24 cellular contexts compared by ENCODE assay signal in the genomic region with DNA sequence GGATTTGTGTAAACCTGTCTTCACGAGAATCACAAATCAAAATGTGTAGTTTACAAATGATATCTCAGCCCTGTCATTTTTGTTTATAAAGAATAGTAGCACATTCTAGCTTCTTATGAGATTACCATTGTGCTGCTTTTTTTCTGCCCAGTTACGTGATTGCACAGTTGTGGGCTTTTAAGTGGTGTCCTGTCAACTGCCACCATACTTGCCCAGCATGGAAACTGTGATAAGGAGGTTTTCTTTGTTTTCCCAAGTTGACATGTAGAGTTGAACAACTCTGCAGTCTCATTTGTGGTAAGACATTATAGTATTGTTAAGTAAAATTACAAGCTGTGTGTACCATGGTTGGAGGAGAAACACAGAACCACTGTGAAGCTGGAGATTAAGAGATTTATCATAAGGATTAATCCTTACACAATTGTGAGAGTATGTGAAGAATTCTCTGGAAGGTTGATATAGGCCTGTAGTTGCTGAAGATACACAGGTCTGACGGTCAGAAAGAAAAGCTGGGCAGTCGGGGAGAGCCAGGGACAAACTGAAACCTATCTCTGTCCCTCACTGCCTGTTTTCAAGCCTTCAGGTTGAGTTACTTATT. TPM values are rescaled to one million over a fixed set of nuclear protein-coding genes. Genes with fewer than 3 reads are reported as not detected.
DNase-seq lines count a peak whose midpoint lies in the region; ATAC-seq and TF ChIP-seq lines count a peak whose summit lies in the region.
"Had no signal": no experiment of that assay in that cellular context is flagged by ENCODE, and none has a peak within 500 bp of the region (broad histone marks: within the 10 kb centered on the region; RNA-seq: fewer than 3 reads in every experiment).

No MANE protein-coding gene starts in this region.

- H3K27ac Mint-ChIP-seq in activated naive CD4-positive, alpha-beta T cell treated with anti-CD3 and anti-CD28 coated beads, Interleukin-2, amount 50 U/mL, for 24 hours = peak overlapping the region; percentile 80
- H3K27ac Mint-ChIP-seq in activated naive CD8-positive, alpha-beta T cell = no peak overlapping the region
- H3K27ac Mint-ChIP-seq: nephron, progenitor cell of endocrine pancreas had no signal

- DNase-seq in activated naive CD4-positive, alpha-beta T cell treated with anti-CD3 and anti-CD28 coated beads, Interleukin-2, amount 50 U/mL, for 16 hours = no peak
- DNase-seq in HCT116 (ENCODE audit: low read depth, low spot score) (no peak), retinal pigment epithelial cell (ENCODE audit: low read depth) (peak; percentile 61), left lobe of liver (ENCODE audit: low spot score) (no peak), KBM-7 (no peak), GM13976 (ENCODE audit: low spot score) (no peak)
- DNase-seq: activated CD8-positive, alpha-beta memory T cell treated with anti-CD3 and anti-CD28 coated beads, Interleukin-2, amount 50 U/mL, for 48 hours; activated naive CD4-positive, alpha-beta T cell treated with Interleukin-2 at 50 U/mL for 16 hours; DMS79 treated with DMSO at 0.1 percent for 48 hours; NCI-H1417; NCI-H510A; stimulated activated CD4-positive, alpha-beta T cell treated with anti-CD3 and anti-CD28 coated beads, Interleukin-2, amount 100 ng/mL, for 24 hours; stimulated activated naive CD4-positive, alpha-beta T cell had no signal

- CTCF ChIA-PET in HCT116 (lab: Charles Lee) = no interaction called here

- intact Hi-C loops in HCT116 (cut with micrococcal nuclease) = no loop called here

- H3K4me3 ChIP-seq in HCT116 (replicated peaks in 1 of 2; ENCODE audit: low read depth in 1 of 2, low read length in 2 of 2) (no peak overlapping the region), retinal pigment epithelial cell (ENCODE audit: low read length) (no peak overlapping the region)
- H3K4me3 ChIP-seq: coronary artery, HAP-1, skin epidermis, tibial nerve had no signal

- no peaks in the 10 kb centered on the region for H3K4me1 ChIP-seq in HCT116 (ENCODE audit: control insufficient read depth in 1 of 2, insufficient read depth in 2 of 2, low read length in 2 of 2)

- in situ Hi-C loops in KBM-7 (cut with MboI; ENCODE audit: low pct_unique_long_range_greater_than_20kb, low sequenced_read_pairs) = no loop called here
- in situ Hi-C loops in GM13976 (cut with MboI; ENCODE audit: low sequenced_read_pairs, unreplicated experiment) = no loop called here

- H3K36me3 Mint-ChIP-seq in activated naive CD4-positive, alpha-beta T cell treated with anti-CD3 and anti-CD28 coated beads, Interleukin-2, amount 50 U/mL, for 24 hours = peaks cover 21% of the 10 kb centered on the region
- H3K36me3 Mint-ChIP-seq in activated naive CD8-positive, alpha-beta T cell = peaks cover 10% of the 10 kb centered on the region

- ATAC-seq in HCT116 = no peak
- no peak for ATAC-seq in left lobe of liver
- ATAC-seq: activated CD4-positive, CD25-positive, alpha-beta regulatory T cell treated with anti-CD3 and anti-CD28 coated beads, Interleukin-2, amount 50 U/mL, for 24 hours had no signal

- RAD21 ChIA-PET in HCT116 (lab: Charles Lee; ENCODE audit: low non-redundant PET in 1 of 2, low total read pairs in 2 of 2, uncharacterized antibody in 2 of 2, unreplicated experiment in 2 of 2) = no interaction called here

- no peak overlapping the region for H3K4me2 ChIP-seq in HCT116 (ENCODE audit: low read length)

- H3K9ac ChIP-seq in HCT116 (ENCODE audit: low read length) = no peak overlapping the region

- H3K27me3 ChIP-seq in HCT116 (ENCODE audit: insufficient read depth, low read length) = no peaks in the 10 kb centered on the region
- H3K27me3 ChIP-seq: tibial nerve had no signal

- H3K27ac ChIP-seq in HCT116 (ENCODE audit: low read depth, low read length) = no peak overlapping the region
- H3K27ac ChIP-seq: tibial nerve had no signal

- H3K27me3 Mint-ChIP-seq in activated naive CD4-positive, alpha-beta T cell treated with anti-CD3 and anti-CD28 coated beads, Interleukin-2, amount 50 U/mL, for 24 hours = no peaks in the 10 kb centered on the region
- H3K27me3 Mint-ChIP-seq in activated naive CD8-positive, alpha-beta T cell = no peaks in the 10 kb centered on the region
- H3K27me3 Mint-ChIP-seq: progenitor cell of endocrine pancreas had no signal

- H3K9me2 ChIP-seq in HCT116 (ENCODE audit: insufficient read depth) = no peaks in the 10 kb centered on the region

- H3K36me3 ChIP-seq in HCT116 (ENCODE audit: control insufficient read depth in 1 of 2, insufficient read depth in 2 of 2, low read length in 2 of 2) = peaks cover 3 to 42% of the 10 kb centered on the region in 2 experiments; a peak in 3 of 4 replicates

- no peaks in the 10 kb centered on the region for H3K9me3 Mint-ChIP-seq in activated naive CD4-positive, alpha-beta T cell treated with anti-CD3 and anti-CD28 coated beads, Interleukin-2, amount 50 U/mL, for 24 hours
- no peaks in the 10 kb centered on the region for H3K9me3 Mint-ChIP-seq in activated naive CD8-positive, alpha-beta T cell (ENCODE audit: low read depth)
- H3K9me3 Mint-ChIP-seq: nephron had no signal

- TF ChIP-seq POLR2A in HCT116 (IDR thresholded peaks at IDR 0.05; ENCODE audit: borderline replicate concordance, extremely low read depth, insufficient read depth, insufficient read length) = no peak

- peaks cover 45% of the 10 kb centered on the region for H3K4me1 Mint-ChIP-seq in activated naive CD4-positive, alpha-beta T cell treated with anti-CD3 and anti-CD28 coated beads, Interleukin-2, amount 50 U/mL, for 24 hours
- H3K4me1 Mint-ChIP-seq in activated naive CD8-positive, alpha-beta T cell (ENCODE audit: low read depth) = peaks cover 45% of the 10 kb centered on the region

- no peaks in the 10 kb centered on the region for H3K9me3 ChIP-seq in HCT116 (ENCODE audit: control insufficient read depth in 1 of 2, insufficient read depth in 1 of 2, low read depth in 1 of 2, low read length in 2 of 2)
- H3K9me3 ChIP-seq: HAP-1, tibial nerve had no signal

- POLR2A ChIA-PET in HCT116 (lab: Charles Lee) = no interaction called here

- TSS peak; percentile 0 for BruUV-seq in HCT116 (replicated peaks; lab: Mats Ljungman, UMichigan)

- TF ChIP-seq CTCF in HCT116 (IDR thresholded peaks at IDR 0.05 in 2 of 3, conservative IDR thresholded peaks at IDR 0.05 in 1 of 3; ENCODE audit: borderline replicate concordance in 1 of 3, insufficient read depth in 1 of 3, low read depth in 2 of 3, low read length in 2 of 3) = no peak
- no peak for TF ChIP-seq CTCF in retinal pigment epithelial cell (conservative IDR thresholded peaks at IDR 0.05; ENCODE audit: low read depth, low read length)
- TF ChIP-seq CTCF in GM13976 (IDR thresholded peaks at IDR 0.05; ENCODE audit: borderline replicate concordance, control extremely low read depth, extremely low read depth, insufficient read depth, missing control alignments) = no peak

- H4K20me1 ChIP-seq in HCT116 (ENCODE audit: insufficient read depth) = no peaks in the 10 kb centered on the region

- no peak overlapping the region for H2AFZ ChIP-seq in HCT116 (ENCODE audit: low read depth, low read length, poor library complexity, severe bottlenecking)

- H3K4me3 Mint-ChIP-seq in activated naive CD4-positive, alpha-beta T cell treated with anti-CD3 and anti-CD28 coated beads, Interleukin-2, amount 50 U/mL, for 24 hours = no peak overlapping the region
- peak overlapping the region; percentile 31 for H3K4me3 Mint-ChIP-seq in activated naive CD8-positive, alpha-beta T cell
- H3K4me3 Mint-ChIP-seq: nephron had no signal

- no peak for TF ChIP-seq RAD21 in HCT116 (IDR thresholded peaks at IDR 0.05; ENCODE audit: low read depth)

- H3K79me2 ChIP-seq in HCT116 (ENCODE audit: insufficient read depth, low read length) = peaks cover 50% of the 10 kb centered on the region

TF ChIP-seq in HCT116, 20 proteins besides CTCF, POLR2A, EP300 and RAD21 (continues in another document):
- no peak for TF ChIP-seq MAX (IDR thresholded peaks at IDR 0.05)
- TF ChIP-seq JUND (IDR thresholded peaks at IDR 0.05) = no peak
- no peak for TF ChIP-seq ZBTB33 (IDR thresholded peaks at IDR 0.05; ENCODE audit: extremely low read depth, insufficient replicate concordance, low read length)
- TF ChIP-seq SP1 (IDR thresholded peaks at IDR 0.05; ENCODE audit: low read depth) = no peak
- TF ChIP-seq CBX3 (IDR thresholded peaks at IDR 0.05; ENCODE audit: low read depth) = no peak
- TF ChIP-seq ATF3 (IDR thresholded peaks at IDR 0.05) = no peak
- TF ChIP-seq EZH2phosphoT487 (IDR thresholded peaks at IDR 0.05; ENCODE audit: borderline replicate concordance) = no peak
- TF ChIP-seq EGR1 (IDR thresholded peaks at IDR 0.05; ENCODE audit: low read depth) = no peak
- no peak for TF ChIP-seq ZNF274 (IDR thresholded peaks at IDR 0.05; ENCODE audit: low read depth, low read length)
- no peak for TF ChIP-seq FOSL1 (IDR thresholded peaks at IDR 0.05; ENCODE audit: low read depth)

RNA-seq across cellular contexts. Expression of gene CHURC1, which starts 12.2 kb away (rescaled TPM):
- total RNA-seq in HCT116 (2021; ENCODE audit: unreplicated experiment) (47.5 TPM), left lobe of liver (25.2 TPM)
- polyA plus RNA-seq in HCT116 (2012) = 23.0 and 27.3 TPM in 2 replicates

RNA-seq across cellular contexts. Expression of gene GPX2, which starts 16.0 kb away (rescaled TPM):
- total RNA-seq in HCT116 (2021; ENCODE audit: unreplicated experiment) = 0.61 TPM
- polyA plus RNA-seq in HCT116 (2012) = 0.10 and 0.22 TPM in 2 replicates
- total RNA-seq in left lobe of liver = 292 TPM
- total RNA-seq: fibroblast of lung, mesenteric fat pad, tibial nerve had no signal
- polyA plus RNA-seq: fibroblast of lung had no signal

RNA-seq across cellular contexts. Expression of gene RAB15, which starts 45.6 kb away (rescaled TPM):
- total RNA-seq in HCT116 (2021; ENCODE audit: unreplicated experiment) = 3.3 TPM
- 5.5 and 5.7 TPM in 2 replicates for polyA plus RNA-seq in HCT116 (2012)
- 6.8 TPM for total RNA-seq in left lobe of liver

RNA-seq across cellular contexts. Expression of gene SPTB, which starts 46.8 kb away (rescaled TPM):
- total RNA-seq in HCT116 (2021; ENCODE audit: unreplicated experiment) (4.2 TPM), left lobe of liver (0.35 TPM)
- 4.2 TPM in 2 replicates for polyA plus RNA-seq in HCT116 (2012)
- total RNA-seq: fibroblast of lung had no signal
- polyA plus RNA-seq: fibroblast of lung had no signal

Comparison
In these comparisons a context has a peak if more than half of its experiments do, and no peak if none do; other contexts are left out.
1. RNA of gene GPX2, which starts 16.0 kb away (total RNA-seq): 292 TPM in left lobe of liver (single experiment); 0.61 TPM in HCT116 (single experiment); every median in the first group is over 100 times any median in the second.